ENCODE assay signal across 17 cellular contexts in the genomic region with DNA sequence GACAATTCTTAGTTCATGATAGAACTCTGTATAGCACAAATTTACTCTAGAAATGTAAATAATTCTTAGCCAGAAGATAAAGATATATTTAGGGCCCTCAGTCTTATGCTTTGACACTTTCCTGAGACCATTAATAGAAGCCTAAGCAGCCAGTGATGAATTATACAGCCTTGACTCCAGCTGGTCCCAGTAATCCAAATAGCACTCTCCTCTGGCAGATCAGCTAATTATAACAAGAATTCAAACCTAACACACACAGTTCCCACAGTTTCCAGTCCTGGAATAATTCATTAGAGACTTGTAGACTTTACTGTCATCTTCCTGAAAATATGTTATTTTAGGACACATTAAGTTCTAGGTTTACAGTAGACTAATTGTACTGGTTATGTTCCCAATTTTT. TPM values are rescaled to one million over a fixed set of nuclear protein-coding genes. Genes with fewer than 3 reads are reported as not detected.
A peak's percentile ranks its signal among the peaks of the same experiment; 100 is the strongest.
DNase-seq lines count a peak whose midpoint lies in the region; ATAC-seq and TF ChIP-seq lines count a peak whose summit lies in the region.
"Had no signal": no experiment of that assay in that cellular context is flagged by ENCODE, and none has a peak within 500 bp of the region (broad histone marks: within the 10 kb centered on the region; RNA-seq: fewer than 3 reads in every experiment).

No MANE protein-coding gene starts in this region.

- H3K36me3 ChIP-seq in PC-3 (ENCODE audit: low read depth, low read length) (no peaks in the 10 kb centered on the region), esophagus muscularis mucosa (no peaks in the 10 kb centered on the region), esophagus squamous epithelium (no peaks in the 10 kb centered on the region)
- H3K36me3 ChIP-seq: Peyer's patch had no signal

- peaks cover 1% of the 10 kb centered on the region for H3K9me3 Mint-ChIP-seq in nephron
- H3K9me3 Mint-ChIP-seq: CD4-positive, CD25-positive, alpha-beta regulatory T cell had no signal

- H3K9me3 ChIP-seq in PC-3 (ENCODE audit: low read length) (no peaks in the 10 kb centered on the region), esophagus muscularis mucosa (no peaks in the 10 kb centered on the region), esophagus squamous epithelium (no peaks in the 10 kb centered on the region)
- H3K9me3 ChIP-seq: Peyer's patch had no signal

- H3K9me2 ChIP-seq in PC-3 (replicated peaks; ENCODE audit: low read length): no peaks in the 10 kb centered on the region

- no peak for TF ChIP-seq EP300 in esophagus muscularis mucosa (IDR thresholded peaks at IDR 0.05)

- no TSS peak for BruUV-seq in PC-3 (replicated peaks; lab: Mats Ljungman, UMichigan)

- H3K4me3 Mint-ChIP-seq in nephron: no peak overlapping the region
- H3K4me3 Mint-ChIP-seq: B cell; CD4-positive, CD25-positive, alpha-beta regulatory T cell had no signal

- no peak overlapping the region for H3K9ac ChIP-seq in PC-3 (ENCODE audit: low read length)

- no peaks in the 10 kb centered on the region for H3K79me2 ChIP-seq in PC-3 (ENCODE audit: low read length)

- H3K27me3 Mint-ChIP-seq in nephron (ENCODE audit: low read depth): no peaks in the 10 kb centered on the region
- H3K27me3 Mint-ChIP-seq: B cell had no signal

- POLR2A ChIA-PET in PC-3 (lab: Charles Lee; ENCODE audit: unreplicated experiment): no interaction called here

- peak; percentile 15 for DNase-seq in EH (ENCODE audit: low read depth)
- no peak for DNase-seq in PC-3
- no peak for DNase-seq in esophagus muscularis mucosa (ENCODE audit: extremely low spot score)
- DNase-seq in Right ventricle myocardium superior: no peak
- no peak for DNase-seq in cerebellar nuclear complex (lab: John Stamatoyannopoulos, UW)
- no peak for DNase-seq in esophagus squamous epithelium (lab: John Stamatoyannopoulos, UW)
- DNase-seq: CD4-positive, CD25-positive, alpha-beta regulatory T cell; DMS53; NCI-H1436; NCI-H2029; NCI-H2171 treated with DMSO at 0.1 percent for 48 hours; NCI-H446 treated with DMSO at 0.1 percent for 48 hours; NCI-H774; Peyer's patch had no signal

- no peaks in the 10 kb centered on the region for H3K27me3 ChIP-seq in PC-3 (ENCODE audit: low read length)
- H3K27me3 ChIP-seq in esophagus muscularis mucosa: no peaks in the 10 kb centered on the region
- H3K27me3 ChIP-seq in esophagus squamous epithelium: no peaks in the 10 kb centered on the region
- H3K27me3 ChIP-seq: Peyer's patch had no signal

- intact Hi-C loops in PC-3 (cut with micrococcal nuclease) (no loop called here), esophagus muscularis mucosa (cut with DNase I) (no loop called here), Right ventricle myocardium superior (cut with DNase I) (no loop called here), esophagus squamous epithelium (cut with DNase I) (no loop called here)

- no peak overlapping the region for H2AFZ ChIP-seq in PC-3 (ENCODE audit: low read length)

- TF ChIP-seq POLR2A in esophagus muscularis mucosa (IDR thresholded peaks at IDR 0.05; ENCODE audit: low read depth) (no peak), esophagus squamous epithelium (IDR thresholded peaks at IDR 0.05) (no peak)

- no peak for ATAC-seq in PC-3
- ATAC-seq in Right ventricle myocardium superior (ENCODE audit: poor library complexity): no peak
- ATAC-seq: HCT116 had no signal

- H3K4me2 ChIP-seq in PC-3 (ENCODE audit: low read length): peak overlapping the region; percentile 75; the same call in 1 of the 2 replicates

- TF ChIP-seq CTCF in PC-3 (conservative IDR thresholded peaks at IDR 0.05; ENCODE audit: low read depth, low read length) (no peak), esophagus muscularis mucosa (IDR thresholded peaks at IDR 0.05) (no peak), nephron (IDR thresholded peaks at IDR 0.05; ENCODE audit: unreplicated experiment in 3 of 3) (no peak), esophagus squamous epithelium (IDR thresholded peaks at IDR 0.05) (no peak)

- H3K4me1 ChIP-seq in PC-3 (ENCODE audit: insufficient read depth, low read length) (peaks cover 25% of the 10 kb centered on the region), esophagus muscularis mucosa (peaks cover 0 to 23% (median 22%) of the 10 kb centered on the region in 4 donors), esophagus squamous epithelium (peaks cover 0 to 13% (median 0%) of the 10 kb centered on the region in 3 donors)
- H3K4me1 ChIP-seq: Peyer's patch had no signal

- H3K27ac ChIP-seq in PC-3 (ENCODE audit: low read length) (no peak overlapping the region), esophagus muscularis mucosa (replicated peaks in 1 of 4) (peak overlapping the region in 3 of 4 donors; percentile 22 to 58 (median 48)), esophagus squamous epithelium (no peak overlapping the region)
- H3K27ac ChIP-seq: Peyer's patch had no signal

- peak overlapping the region in 2 of 3 experiments; percentile 0 to 16 for H3K27ac Mint-ChIP-seq in nephron
- H3K27ac Mint-ChIP-seq: B cell; CD4-positive, CD25-positive, alpha-beta regulatory T cell had no signal

- peaks cover 19% of the 10 kb centered on the region for H3K4me1 Mint-ChIP-seq in nephron
- H3K4me1 Mint-ChIP-seq: B cell; CD4-positive, CD25-positive, alpha-beta regulatory T cell had no signal

- H3K4me3 ChIP-seq in PC-3 (ENCODE audit: low read length): no peak overlapping the region
- no peak overlapping the region for H3K4me3 ChIP-seq in esophagus muscularis mucosa
- H3K4me3 ChIP-seq in esophagus squamous epithelium: no peak overlapping the region
- H3K4me3 ChIP-seq: Peyer's patch had no signal

- CTCF ChIA-PET in PC-3 (lab: Charles Lee): no interaction called here

- no peaks in the 10 kb centered on the region for H3F3A ChIP-seq in PC-3 (ENCODE audit: low read length, unreplicated experiment)

- H3K36me3 Mint-ChIP-seq in nephron (ENCODE audit: low read depth): no peaks in the 10 kb centered on the region

- H4K20me1 ChIP-seq in PC-3 (ENCODE audit: low read length): no peaks in the 10 kb centered on the region

RNA-seq across cellular contexts. Expression of a gene that starts 50.4 kb away (rescaled TPM):
- total RNA-seq in PC-3 (2014; rRNA removed): 0.18 TPM in 1 of 2 replicates, not detected in the other
- under 1 TPM in 1 of 4 donors, not detected in 3; under 0.01 TPM for total RNA-seq in esophagus muscularis mucosa
- total RNA-seq in Right ventricle myocardium superior: not detected
- total RNA-seq in esophagus squamous epithelium: 1 to 10 TPM in 1 of 4 donors, under 1 TPM in 1, not detected in 2; 0.15 to 5.8 TPM
- total RNA-seq: B cell; CD4-positive, CD25-positive, alpha-beta regulatory T cell; Peyer's patch had no signal

Comparison
In these comparisons a context has a peak if more than half of its experiments do, and no peak if none do; other contexts are left out.
1. H3K27ac ChIP-seq: peak in esophagus muscularis mucosa (3 of 4); none in PC-3 (single experiment) and esophagus squamous epithelium (0 of 4).